In the genomic region with DNA sequence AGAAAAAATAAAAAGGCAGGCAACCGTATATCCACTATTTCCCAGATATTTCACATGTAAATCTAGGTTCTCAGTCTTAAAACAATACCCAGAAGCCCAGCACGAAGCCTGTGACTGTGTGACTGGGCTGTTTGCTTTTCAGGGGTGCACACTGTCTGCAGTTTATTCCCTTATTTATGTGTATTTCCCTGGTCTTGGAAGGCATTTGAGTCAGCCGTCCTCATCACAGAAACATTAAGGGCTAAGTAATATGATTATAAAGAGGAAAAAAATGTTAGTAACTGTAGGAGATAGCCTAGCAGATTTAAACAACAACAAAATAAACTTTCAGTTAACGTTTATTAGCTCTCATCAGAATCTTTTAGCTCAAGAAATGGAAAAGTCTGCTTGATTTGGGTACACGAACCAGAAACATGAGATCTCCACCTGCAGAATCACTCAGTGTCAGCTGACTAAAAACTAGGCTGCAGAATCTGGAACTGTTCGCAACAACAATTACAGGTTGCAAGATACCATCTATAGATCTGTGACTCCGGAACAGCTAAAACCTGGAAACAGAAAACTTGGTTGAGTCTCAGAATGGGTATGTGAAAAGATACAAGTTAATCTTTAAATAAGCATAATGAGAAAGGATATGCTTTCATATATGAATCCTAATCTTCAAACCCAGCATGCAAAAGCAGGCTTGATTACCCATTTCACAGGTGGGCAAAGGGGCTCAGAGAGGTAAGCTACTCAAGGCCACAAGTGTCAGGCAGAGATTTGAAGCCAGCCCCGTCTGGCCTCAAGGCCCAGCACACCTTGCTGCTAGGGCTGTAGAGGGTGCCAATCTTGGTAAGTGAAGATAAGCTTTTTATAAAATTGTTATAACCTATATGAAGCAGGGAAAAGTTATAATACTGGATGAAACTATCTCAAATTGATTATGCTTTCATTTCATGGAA, we compare ENCODE assay signal across 19 cellular contexts. TPM values are rescaled to one million over a fixed set of nuclear protein-coding genes. Genes with fewer than 3 reads are reported as not detected.
DNase-seq lines count a peak whose midpoint lies in the region; ATAC-seq and TF ChIP-seq lines count a peak whose summit lies in the region.
"Had no signal": no experiment of that assay in that cellular context is flagged by ENCODE, and none has a peak within 500 bp of the region (broad histone marks: within the 10 kb centered on the region; RNA-seq: fewer than 3 reads in every experiment).

No MANE protein-coding gene starts in this region.

- intact Hi-C loops in breast epithelium (cut with DNase I; ENCODE audit: low total_unique reads), result no loop called here
- intact Hi-C loops in stomach (cut with DNase I; ENCODE audit: low total_unique reads), result no loop called here

- no peak overlapping the region for H3K4me3 Mint-ChIP-seq in T-helper 17 cell
- H3K4me3 Mint-ChIP-seq: activated naive CD8-positive, alpha-beta T cell treated with anti-CD3 and anti-CD28 coated beads, Interleukin-2, amount 10 ng/mL, durations not matched to agents 7 days and 5 days; central memory CD8-positive, alpha-beta T cell had no signal

- TF ChIP-seq POLR2A in breast epithelium (IDR thresholded peaks at IDR 0.05) (no peak), stomach (IDR thresholded peaks at IDR 0.05) (no peak)

- POLR2A ChIA-PET in HEK293 (lab: Yijun Ruan, JAX), result interaction anchor here (1.0 kb wide), 1 partner anchor 20 kb away, joined by 3 read pairs; no protein-coding TSS in a partner anchor

- no peak overlapping the region for H3K27ac Mint-ChIP-seq in T-helper 17 cell
- H3K27ac Mint-ChIP-seq: activated naive CD8-positive, alpha-beta T cell treated with anti-CD3 and anti-CD28 coated beads, Interleukin-2, amount 10 ng/mL, durations not matched to agents 7 days and 5 days; progenitor cell of endocrine pancreas had no signal

- H3K4me3 ChIP-seq in HEK293 (ENCODE audit: low read depth, low read length), result no peak overlapping the region
- no peak overlapping the region for H3K4me3 ChIP-seq in breast epithelium
- H3K4me3 ChIP-seq in mesodermal cell (ENCODE audit: extremely low read depth, insufficient read depth, low read length, poor library complexity, severe bottlenecking), result no peak overlapping the region
- H3K4me3 ChIP-seq in stomach, result no peak overlapping the region
- no peak overlapping the region for H3K4me3 ChIP-seq in coronary artery
- H3K4me3 ChIP-seq: BLaER1 had no signal

- TF ChIP-seq CTCF in HEK293 (tag by site-specific recombination; IDR thresholded peaks at IDR 0.05), result no peak
- TF ChIP-seq CTCF in breast epithelium (IDR thresholded peaks at IDR 0.05), result no peak
- no peak for TF ChIP-seq CTCF in stomach (IDR thresholded peaks at IDR 0.05)
- TF ChIP-seq CTCF in coronary artery (IDR thresholded peaks at IDR 0.05), result no peak

- ATAC-seq in HG03196 (IDR thresholded peaks at IDR 0.05; ENCODE audit: unreplicated experiment) (no peak), T-helper 17 cell (no peak)

- 91 to 100% methylated on average over 3 to 5 of the region's 8 CpGs for WGBS in mesodermal cell (ENCODE audit: insufficient coverage in 2 of 2), 2 experiments
- WGBS in stomach, 5 donors, result 38 to 55% (median 42%) methylated on average over 8 of the region's 8 CpGs

- H3K27me3 Mint-ChIP-seq in T-helper 17 cell, result no peaks in the 10 kb centered on the region
- H3K27me3 Mint-ChIP-seq: activated naive CD8-positive, alpha-beta T cell treated with anti-CD3 and anti-CD28 coated beads, Interleukin-2, amount 10 ng/mL, durations not matched to agents 7 days and 5 days; central memory CD8-positive, alpha-beta T cell; progenitor cell of endocrine pancreas had no signal

- CTCF ChIA-PET in HEK293 (lab: Yijun Ruan, JAX), result interaction anchor here (0.5 to 5.3 kb wide), 9 partner anchors 11 to 205 kb away, joined by 3 to 25 read pairs (median 3); no protein-coding TSS in a partner anchor

- TF ChIP-seq EP300 in stomach (IDR thresholded peaks at IDR 0.05), result no peak

- H3K36me3 ChIP-seq in HEK293 (ENCODE audit: control insufficient read depth in 2 of 2, insufficient read depth in 1 of 2, low read length in 2 of 2), result peaks cover 5 to 15% of the 10 kb centered on the region in 2 experiments; a peak in 2 of 3 replicates
- no peaks in the 10 kb centered on the region for H3K36me3 ChIP-seq in breast epithelium
- peaks cover 11% of the 10 kb centered on the region for H3K36me3 ChIP-seq in mesodermal cell (ENCODE audit: control insufficient read depth, insufficient read depth, low read length)
- H3K36me3 ChIP-seq in stomach, result peaks cover 10 to 31% (median 19%) of the 10 kb centered on the region in 4 donors

- peaks cover 8% of the 10 kb centered on the region for H3K4me1 Mint-ChIP-seq in T-helper 17 cell
- H3K4me1 Mint-ChIP-seq: activated naive CD8-positive, alpha-beta T cell treated with anti-CD3 and anti-CD28 coated beads, Interleukin-2, amount 10 ng/mL, durations not matched to agents 7 days and 5 days had no signal

- H3K36me3 Mint-ChIP-seq in T-helper 17 cell (ENCODE audit: low read depth), result peaks cover 6% of the 10 kb centered on the region
- H3K36me3 Mint-ChIP-seq: activated naive CD8-positive, alpha-beta T cell treated with anti-CD3 and anti-CD28 coated beads, Interleukin-2, amount 10 ng/mL, durations not matched to agents 7 days and 5 days had no signal

- no peak for DNase-seq in breast epithelium (ENCODE audit: low spot score in 2 of 2)
- DNase-seq in stomach, result no peak
- DNase-seq in coronary artery (ENCODE audit: low spot score), result no peak
- no peak for DNase-seq in NCI-H187 treated with DMSO at 0.1 percent for 48 hours (lab: John Stamatoyannopoulos, UW)
- no peak for DNase-seq in T-helper 17 cell
- DNase-seq: activated naive CD8-positive, alpha-beta T cell treated with anti-CD3 and anti-CD28 coated beads, Interleukin-2, amount 10 ng/mL, durations not matched to agents 7 days and 5 days; activated T-cell treated with anti-CD3 and anti-CD28 coated beads, Interleukin-2, amount 50 U/mL, for 1 hour; DMS 273 treated with DMSO at 0.1 percent for 48 hours; kidney; NCI-H1105; SIG-M5; T1000 had no signal

- H3K27ac ChIP-seq in HEK293 (ENCODE audit: extremely low read depth, low read depth, low read length), result no peak overlapping the region
- peak overlapping the region; percentile 46 to 60 for H3K27ac ChIP-seq in breast epithelium
- H3K27ac ChIP-seq in mesodermal cell (ENCODE audit: low read depth, low read length, severe bottlenecking), result peak overlapping the region; percentile 36
- peak overlapping the region; percentile 21 to 63 (median 42) for H3K27ac ChIP-seq in stomach
- no peak overlapping the region for H3K27ac ChIP-seq in coronary artery
- H3K27ac ChIP-seq: BLaER1, KMS-11 had no signal

- H3K4me1 ChIP-seq in HEK293 (ENCODE audit: control insufficient read depth, insufficient read depth, low read length) (peaks cover 33% of the 10 kb centered on the region), breast epithelium (no peaks in the 10 kb centered on the region), mesodermal cell (ENCODE audit: control insufficient read depth, insufficient read depth, low read length, poor library complexity, severe bottlenecking) (peaks cover 48% of the 10 kb centered on the region), stomach (peaks cover 15 to 61% (median 47%) of the 10 kb centered on the region in 4 donors)
- H3K4me1 ChIP-seq: BLaER1 had no signal

- H3K9me3 ChIP-seq in HEK293 (ENCODE audit: control insufficient read depth, insufficient read depth, low read depth, low read length) (no peaks in the 10 kb centered on the region), breast epithelium (no peaks in the 10 kb centered on the region), mesodermal cell (ENCODE audit: control insufficient read depth, low read length) (no peaks in the 10 kb centered on the region), stomach (no peaks in the 10 kb centered on the region), T-helper 17 cell (ENCODE audit: control insufficient read depth, low read length, poor library complexity, severe bottlenecking) (no peaks in the 10 kb centered on the region)
- H3K9me3 ChIP-seq: BLaER1 had no signal

- H3K27me3 ChIP-seq in breast epithelium (no peaks in the 10 kb centered on the region), stomach (no peaks in the 10 kb centered on the region)
- H3K27me3 ChIP-seq: BLaER1 had no signal

TF ChIP-seq in HEK293, 187 proteins besides CTCF, POLR2A, EP300 and RAD21:
- TF ChIP-seq ZNF214 (tag by site-specific recombination; IDR thresholded peaks at IDR 0.05; ENCODE audit: borderline replicate concordance) (no peak), SP7 (tag by site-specific recombination; IDR thresholded peaks at IDR 0.05) (no peak), ZBTB44 (tag by site-specific recombination; IDR thresholded peaks at IDR 0.05) (0 out of 2 replicates have a peak, but pooled peaks have one; percentile 14)

RNA-seq across cellular contexts. Expression of gene GCLC, which starts 21.1 kb away (rescaled TPM):
- total RNA-seq in breast epithelium (10 to 100 TPM; 33.8 to 50.6 (median 39.0) TPM), stomach (100 to 1,000 TPM in 2 of 5 donors, 10 to 100 TPM in 2, 1 to 10 TPM in 1; 9.3 to 176 (median 99.1) TPM), T-helper 17 cell (10 to 100 TPM; 20.7 to 22.2 TPM)
- polyA plus RNA-seq in mesodermal cell (2013, experiment 1 of 2), result 11.2 TPM
- 10.6 TPM for polyA plus RNA-seq in mesodermal cell (2013, experiment 2 of 2)
- polyA plus RNA-seq in stomach, result 10 to 100 TPM; 17.7 to 33.0 (median 19.5) TPM

Comparison
In these comparisons a context has a peak if more than half of its experiments do, and no peak if none do; other contexts are left out.
1. H3K27ac ChIP-seq: peak in breast epithelium (2 of 2), mesodermal cell (single experiment) and stomach (5 of 5); none in HEK293 (single experiment) and coronary artery (0 of 2).